Comparison of ENCODE assay signal across 8 cellular contexts in genomic region chr12:123634142-123634561, GRCh38. TPM values are rescaled to one million over a fixed set of nuclear protein-coding genes. Genes with fewer than 3 reads are reported as not detected.
A peak's percentile ranks its signal among the peaks of the same experiment; 100 is the strongest.
DNase-seq lines count a peak whose midpoint lies in the region; ATAC-seq and TF ChIP-seq lines count a peak whose summit lies in the region.

No MANE protein-coding gene starts in this region.

- peak overlapping the region; percentile 90 to 92 for H3K9ac ChIP-seq in liver (ENCODE audit: low read depth in 1 of 2, low read length in 2 of 2)

- no peak for TF ChIP-seq CTCF in liver (IDR thresholded peaks at IDR 0.05; ENCODE audit: low read depth, low read length, missing input control)
- peak; percentile 11 for TF ChIP-seq CTCF in type B pancreatic cell (conservative IDR thresholded peaks at IDR 0.05)

- no peaks in the 10 kb centered on the region for H3K27me3 ChIP-seq in liver (ENCODE audit: control insufficient read depth in 4 of 4, insufficient read depth in 4 of 4, low read length in 3 of 4)

- H3K27me3 Mint-ChIP-seq in activated naive CD4-positive, alpha-beta T cell treated with anti-CD3 and anti-CD28 coated beads, Interleukin-2, amount 10 ng/mL, durations not matched to agents 7 days and 5 days, result no peaks in the 10 kb centered on the region
- H3K27me3 Mint-ChIP-seq in activated naive CD8-positive, alpha-beta T cell treated with anti-CD3 and anti-CD28 coated beads, Interleukin-2, amount 10 ng/mL, durations not matched to agents 7 days and 5 days, result no peaks in the 10 kb centered on the region
- no peaks in the 10 kb centered on the region for H3K27me3 Mint-ChIP-seq in type B pancreatic cell

- peaks cover 0 to 22% (median 16%) of the 10 kb centered on the region in 4 donors for H3K4me1 ChIP-seq in liver (ENCODE audit: control insufficient read depth in 4 of 4, insufficient read depth in 4 of 4, low read length in 3 of 4)

- peak overlapping the region; percentile 72 to 75 for H3K27ac ChIP-seq in liver (ENCODE audit: low read depth in 1 of 2, low read length in 2 of 2)

- POLR2A ChIA-PET in activated naive CD8-positive, alpha-beta T cell treated with anti-CD3 and anti-CD28 coated beads, Interleukin-2, amount 10 ng/mL, durations not matched to agents 7 days and 5 days (lab: Charles Lee), result interaction anchor here (0.5 to 2.0 kb wide), 6 partner anchors 9 to 401 kb away, joined by 3 to 8 read pairs (median 4); partner anchors contain the start of genes ATP6V0A2, DDX55, MPHOSPH9 and MTRFR

- peak overlapping the region; percentile 97 for H3K4me3 Mint-ChIP-seq in activated naive CD4-positive, alpha-beta T cell treated with anti-CD3 and anti-CD28 coated beads, Interleukin-2, amount 10 ng/mL, durations not matched to agents 7 days and 5 days
- H3K4me3 Mint-ChIP-seq in activated naive CD8-positive, alpha-beta T cell treated with anti-CD3 and anti-CD28 coated beads, Interleukin-2, amount 10 ng/mL, durations not matched to agents 7 days and 5 days, result peak overlapping the region; percentile 97
- H3K4me3 Mint-ChIP-seq in type B pancreatic cell, result peak overlapping the region; percentile 98

- ATAC-seq in activated naive CD8-positive, alpha-beta T cell treated with anti-CD3 and anti-CD28 coated beads, Interleukin-2, amount 10 ng/mL, durations not matched to agents 7 days and 5 days (ENCODE audit: low read depth), result no peak
- ATAC-seq in HG03108 (IDR thresholded peaks at IDR 0.05; ENCODE audit: unreplicated experiment), result no peak

- H3K36me3 Mint-ChIP-seq in activated naive CD4-positive, alpha-beta T cell treated with anti-CD3 and anti-CD28 coated beads, Interleukin-2, amount 10 ng/mL, durations not matched to agents 7 days and 5 days, result peaks cover 22% of the 10 kb centered on the region
- H3K36me3 Mint-ChIP-seq in activated naive CD8-positive, alpha-beta T cell treated with anti-CD3 and anti-CD28 coated beads, Interleukin-2, amount 10 ng/mL, durations not matched to agents 7 days and 5 days, result peaks cover 8% of the 10 kb centered on the region
- peaks cover 3% of the 10 kb centered on the region for H3K36me3 Mint-ChIP-seq in type B pancreatic cell

- no peaks in the 10 kb centered on the region for H3K9me3 ChIP-seq in liver (ENCODE audit: control insufficient read depth in 4 of 4, low read length in 3 of 4)

- 15% methylated on average over 19 of the region's 19 CpGs for WGBS in liver

- H3K4me3 ChIP-seq in liver (ENCODE audit: low read depth in 1 of 3, low read length in 3 of 3), result peak overlapping the region; percentile 68 to 100 (median 88)

- no peak for TF ChIP-seq RAD21 in liver (IDR thresholded peaks at IDR 0.05)

- CTCF ChIA-PET in activated naive CD4-positive, alpha-beta T cell treated with anti-CD3 and anti-CD28 coated beads, Interleukin-2, amount 10 ng/mL, durations not matched to agents 7 days and 5 days (lab: Charles Lee), result no interaction called here

- H3K36me3 ChIP-seq in liver (ENCODE audit: control insufficient read depth in 4 of 4, insufficient read depth in 3 of 4, low read depth in 1 of 4, low read length in 3 of 4), result peaks cover 8 to 20% (median 13%) of the 10 kb centered on the region in 4 donors

- DNase-seq in activated naive CD4-positive, alpha-beta T cell treated with anti-CD3 and anti-CD28 coated beads, Interleukin-2, amount 10 ng/mL, durations not matched to agents 7 days and 5 days, result no peak
- DNase-seq in activated naive CD4-positive, alpha-beta T cell treated with anti-CD3 and anti-CD28 coated beads, Interleukin-2, amount 50 U/mL, for 16 hours, result no peak
- DNase-seq in activated naive CD8-positive, alpha-beta T cell treated with anti-CD3 and anti-CD28 coated beads, Interleukin-2, amount 10 ng/mL, durations not matched to agents 7 days and 5 days, result peak; percentile 33
- DNase-seq in type B pancreatic cell (ENCODE audit: extremely low spot score, unreplicated experiment), result no peak
- no peak for DNase-seq in NCI-H187 treated with DMSO at 0.1 percent for 48 hours (lab: John Stamatoyannopoulos, UW)
- DNase-seq in RPMI8226, result no peak

- H3K27ac Mint-ChIP-seq in activated naive CD4-positive, alpha-beta T cell treated with anti-CD3 and anti-CD28 coated beads, Interleukin-2, amount 10 ng/mL, durations not matched to agents 7 days and 5 days, result peak overlapping the region; percentile 98
- H3K27ac Mint-ChIP-seq in activated naive CD8-positive, alpha-beta T cell treated with anti-CD3 and anti-CD28 coated beads, Interleukin-2, amount 10 ng/mL, durations not matched to agents 7 days and 5 days, result peak overlapping the region; percentile 98
- peak overlapping the region; percentile 95 for H3K27ac Mint-ChIP-seq in type B pancreatic cell

- H3K9me3 Mint-ChIP-seq in activated naive CD4-positive, alpha-beta T cell treated with anti-CD3 and anti-CD28 coated beads, Interleukin-2, amount 10 ng/mL, durations not matched to agents 7 days and 5 days, result no peaks in the 10 kb centered on the region
- no peaks in the 10 kb centered on the region for H3K9me3 Mint-ChIP-seq in activated naive CD8-positive, alpha-beta T cell treated with anti-CD3 and anti-CD28 coated beads, Interleukin-2, amount 10 ng/mL, durations not matched to agents 7 days and 5 days
- H3K9me3 Mint-ChIP-seq in type B pancreatic cell, result no peaks in the 10 kb centered on the region

- peaks cover 39% of the 10 kb centered on the region for H3K4me1 Mint-ChIP-seq in activated naive CD4-positive, alpha-beta T cell treated with anti-CD3 and anti-CD28 coated beads, Interleukin-2, amount 10 ng/mL, durations not matched to agents 7 days and 5 days
- peaks cover 21% of the 10 kb centered on the region for H3K4me1 Mint-ChIP-seq in activated naive CD8-positive, alpha-beta T cell treated with anti-CD3 and anti-CD28 coated beads, Interleukin-2, amount 10 ng/mL, durations not matched to agents 7 days and 5 days
- H3K4me1 Mint-ChIP-seq in type B pancreatic cell (ENCODE audit: unreplicated experiment), result peaks cover 11% of the 10 kb centered on the region

TF ChIP-seq in liver, 16 proteins besides CTCF, POLR2A, EP300 and RAD21 (continues in another document):
- TF ChIP-seq ATF3 (IDR thresholded peaks at IDR 0.05) (no peak), RXRA (IDR thresholded peaks at IDR 0.05) (no peak), FOXA2 (IDR thresholded peaks at IDR 0.05) (no peak), ZBTB33 (IDR thresholded peaks at IDR 0.05) (no peak)

RNA-seq across cellular contexts. Expression of gene GTF2H3, which starts 0.5 kb away (rescaled TPM):
- total RNA-seq in activated naive CD8-positive, alpha-beta T cell treated with anti-CD3 and anti-CD28 coated beads, Interleukin-2, amount 10 ng/mL, durations not matched to agents 7 days and 5 days, result 10 to 100 TPM; 35.8 to 36.7 TPM
- total RNA-seq in liver, result 10 to 100 TPM; 18.1 to 18.3 TPM
- polyA plus RNA-seq in liver, result 1 to 10 TPM; 5.8 to 8.4 TPM
- 32.0 and 33.6 TPM in 2 replicates for total RNA-seq in type B pancreatic cell (ENCODE audit: low replicate concordance)

RNA-seq across cellular contexts. Expression of gene EIF2B1, which starts 0.7 kb away (rescaled TPM):
- 10 to 100 TPM; 56.8 to 62.8 TPM for total RNA-seq in activated naive CD8-positive, alpha-beta T cell treated with anti-CD3 and anti-CD28 coated beads, Interleukin-2, amount 10 ng/mL, durations not matched to agents 7 days and 5 days
- total RNA-seq in liver (10 to 100 TPM; 15.1 to 34.5 TPM), type B pancreatic cell (ENCODE audit: low replicate concordance) (49.9 and 56.5 TPM in 2 replicates)
- polyA plus RNA-seq in liver, result 10 to 100 TPM; 14.0 to 19.0 TPM

RNA-seq across cellular contexts. Expression of gene DDX55, which starts 32.3 kb away (rescaled TPM):
- total RNA-seq in activated naive CD8-positive, alpha-beta T cell treated with anti-CD3 and anti-CD28 coated beads, Interleukin-2, amount 10 ng/mL, durations not matched to agents 7 days and 5 days, result 10 to 100 TPM; 34.5 to 39.3 TPM
- 10 to 100 TPM in 1 of 2 donors, 1 to 10 TPM in 1; 8.1 to 13.4 TPM for total RNA-seq in liver
- 10 to 100 TPM in 1 of 2 donors, 1 to 10 TPM in 1; 6.9 to 11.2 TPM for polyA plus RNA-seq in liver
- total RNA-seq in type B pancreatic cell (ENCODE audit: low replicate concordance), result 26.0 and 32.5 TPM in 2 replicates

RNA-seq across cellular contexts. Expression of gene TCTN2, which starts 36.8 kb away (rescaled TPM):
- total RNA-seq in activated naive CD8-positive, alpha-beta T cell treated with anti-CD3 and anti-CD28 coated beads, Interleukin-2, amount 10 ng/mL, durations not matched to agents 7 days and 5 days, result 1 to 10 TPM; 3.8 to 4.1 TPM
- total RNA-seq in liver (1 to 10 TPM; 1.5 to 1.9 TPM), type B pancreatic cell (ENCODE audit: low replicate concordance) (19.0 and 29.5 TPM in 2 replicates)
- under 1 TPM; 0.38 to 0.80 TPM for polyA plus RNA-seq in liver

RNA-seq across cellular contexts. Expression of gene TMED2, which starts 49.8 kb away (rescaled TPM):
- total RNA-seq in activated naive CD8-positive, alpha-beta T cell treated with anti-CD3 and anti-CD28 coated beads, Interleukin-2, amount 10 ng/mL, durations not matched to agents 7 days and 5 days, result 100 to 1,000 TPM; 109 to 127 TPM
- total RNA-seq in liver, result 100 to 1,000 TPM; 200 to 369 TPM
- polyA plus RNA-seq in liver, result 100 to 1,000 TPM; 149 to 253 TPM
- total RNA-seq in type B pancreatic cell (ENCODE audit: low replicate concordance), result 202 and 320 TPM in 2 replicates
